Comparison of ENCODE assay signal across 1 cellular context in genomic region chr12:46667547-46667946, GRCh38.
TF ChIP-seq lines count a peak whose summit lies in the region.

No MANE protein-coding gene starts in this region.

TF ChIP-seq in IMR-90, 13 proteins besides CTCF, POLR2A, EP300 and RAD21:
- TF ChIP-seq RCOR1 (IDR thresholded peaks at IDR 0.05; ENCODE audit: insufficient replicate concordance, low read length), result no peak
- TF ChIP-seq USF2 (IDR thresholded peaks at IDR 0.05; ENCODE audit: low read depth, low read length), result no peak
- TF ChIP-seq CEBPB (IDR thresholded peaks at IDR 0.05; ENCODE audit: low read depth, low read length), result no peak
- TF ChIP-seq BHLHE40 (IDR thresholded peaks at IDR 0.05; ENCODE audit: low read depth, low read length), result no peak
- no peak for TF ChIP-seq MXI1 (IDR thresholded peaks at IDR 0.05; ENCODE audit: borderline replicate concordance, low read depth, low read length)
- no peak for TF ChIP-seq RFX5 (IDR thresholded peaks at IDR 0.05; ENCODE audit: low read depth, low read length)
- TF ChIP-seq MAZ (IDR thresholded peaks at IDR 0.05; ENCODE audit: borderline replicate concordance, low read depth, low read length), result no peak
- no peak for TF ChIP-seq FOS (IDR thresholded peaks at IDR 0.05; ENCODE audit: low read depth, low read length)
- TF ChIP-seq NFE2L2 (IDR thresholded peaks at IDR 0.05; ENCODE audit: low read depth, low read length), result no peak
- no peak for TF ChIP-seq MAFK (IDR thresholded peaks at IDR 0.05; ENCODE audit: low read depth, low read length)
- TF ChIP-seq CHD1 (IDR thresholded peaks at IDR 0.05; ENCODE audit: low read depth, low read length), result no peak
